13 cellular contexts compared by ENCODE assay signal in the genomic region with DNA sequence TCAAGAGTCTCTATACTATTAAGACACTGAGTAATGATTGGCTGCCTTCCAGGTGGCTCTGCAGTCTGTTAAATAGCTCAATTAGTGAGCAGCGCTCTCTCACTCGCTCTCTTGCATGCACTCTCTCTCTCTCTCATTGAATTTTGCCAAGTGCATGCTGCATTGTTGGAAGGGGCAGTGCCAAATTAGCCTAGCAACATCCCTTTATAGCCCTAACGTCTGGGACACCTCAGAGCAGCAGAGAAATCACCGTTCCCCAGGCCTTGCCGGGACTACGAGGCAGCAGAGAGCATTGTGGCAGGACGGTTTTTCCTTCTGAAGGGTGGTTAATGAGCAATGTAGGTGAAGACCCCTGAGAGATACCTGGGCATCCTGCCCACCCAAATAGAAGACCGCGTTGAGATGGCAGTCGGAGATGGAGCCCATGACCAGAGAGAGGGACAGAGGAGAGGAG.
DNase-seq lines count a peak whose midpoint lies in the region; ATAC-seq, FAIRE-seq and TF ChIP-seq lines count a peak whose summit lies in the region.
"Had no signal": no experiment of that assay in that cellular context is flagged by ENCODE, and none has a peak within 500 bp of the region (broad histone marks: within the 10 kb centered on the region; RNA-seq: fewer than 3 reads in every experiment).

No MANE protein-coding gene starts in this region.

- H3K27me3 Mint-ChIP-seq in GM23338 (ENCODE audit: insufficient read depth, low read depth, poor library complexity): peaks cover 1% of the 10 kb centered on the region
- H3K27me3 Mint-ChIP-seq: memory B cell had no signal

- no peak overlapping the region for H2BK5ac ChIP-seq in H1 (ENCODE audit: low read depth, low read length)

- H4K91ac ChIP-seq in H1 (replicated peaks; ENCODE audit: insufficient read length, low read length): no peak overlapping the region

- no peak for TF ChIP-seq RAD21 in H1 (IDR thresholded peaks at IDR 0.05 in 1 of 2, conservative IDR thresholded peaks at IDR 0.05 in 1 of 2; ENCODE audit: low read depth in 2 of 2, low read length in 2 of 2)

- H3K27ac Mint-ChIP-seq in GM23338: no peak overlapping the region
- H3K27ac Mint-ChIP-seq: CD8-positive, alpha-beta T cell; memory B cell had no signal

- no peaks in the 10 kb centered on the region for H3K79me1 ChIP-seq in H1 (ENCODE audit: low read depth, low read length)

- intact Hi-C loops in sigmoid colon (cut with DNase I): no loop called here

- H2AK5ac ChIP-seq in H1 (ENCODE audit: low read depth, low read length): no peak overlapping the region

- no peak overlapping the region for H2BK120ac ChIP-seq in H1 (replicated peaks; ENCODE audit: low read depth, low read length)

- no peak overlapping the region for H3K4me3 Mint-ChIP-seq in GM23338
- H3K4me3 Mint-ChIP-seq: CD8-positive, alpha-beta T cell; memory B cell had no signal

- H3K9me2 ChIP-seq in GM23338 (ENCODE audit: insufficient read depth): no peaks in the 10 kb centered on the region

- no peak overlapping the region for H3K18ac ChIP-seq in H1 (ENCODE audit: extremely low read depth, low read length)

- H3K27ac ChIP-seq in GM23338 (ENCODE audit: low read depth) (no peak overlapping the region), H1 (ENCODE audit: low read depth, low read length) (no peak overlapping the region), sigmoid colon (no peak overlapping the region)

- H3K23ac ChIP-seq in H1 (ENCODE audit: insufficient read length): no peak overlapping the region

- H3K4me2 ChIP-seq in GM23338: no peak overlapping the region
- H3K4me2 ChIP-seq in H1 (ENCODE audit: insufficient read depth in 1 of 2, low read depth in 2 of 2, low read length in 2 of 2): no peak overlapping the region

- TF ChIP-seq POLR2A in H1 (IDR thresholded peaks at IDR 0.05; ENCODE audit: control extremely low read depth in 1 of 2, low read depth in 2 of 2, low read length in 2 of 2) (no peak), sigmoid colon (IDR thresholded peaks at IDR 0.05) (no peak)

- H2BK12ac ChIP-seq in H1 (ENCODE audit: low read depth, low read length): no peak overlapping the region

- H3K4me1 ChIP-seq in GM23338 (ENCODE audit: insufficient read depth): peaks cover 10% of the 10 kb centered on the region
- H3K4me1 ChIP-seq in H1 (replicated peaks in 1 of 4; ENCODE audit: control insufficient read depth in 3 of 4, insufficient read depth in 4 of 4, low read length in 3 of 4): peaks cover 0 to 3% (median 0%) of the 10 kb centered on the region in 4 experiments; a peak in 1 of 7 replicates
- H3K4me1 ChIP-seq in sigmoid colon: peaks cover 0 to 27% (median 11%) of the 10 kb centered on the region in 4 donors

- no peaks in the 10 kb centered on the region for H3F3A ChIP-seq in GM23338 (replicated peaks; ENCODE audit: low read depth)

- no peak for FAIRE-seq in H1 (lab: Jason Lieb, UNC)
- FAIRE-seq: TTC549 had no signal

- no peak overlapping the region for H2BK20ac ChIP-seq in H1 (ENCODE audit: low read length)

- no peak for TF ChIP-seq CTCF in GM23338 (conservative IDR thresholded peaks at IDR 0.05; ENCODE audit: low read depth in 2 of 2)
- TF ChIP-seq CTCF in H1 (IDR thresholded peaks at IDR 0.05; ENCODE audit: control extremely low read depth in 1 of 3, insufficient read depth in 1 of 3, low read depth in 1 of 3, low read length in 3 of 3): no peak
- TF ChIP-seq CTCF in sigmoid colon (IDR thresholded peaks at IDR 0.05): no peak

- ATAC-seq in GM23338 (no peak), GM19328 (IDR thresholded peaks at IDR 0.05; ENCODE audit: unreplicated experiment) (no peak), HG03097 (IDR thresholded peaks at IDR 0.05; ENCODE audit: low FRiP score, unreplicated experiment) (no peak), HG03196 (IDR thresholded peaks at IDR 0.05; ENCODE audit: unreplicated experiment) (no peak)
- ATAC-seq: CD8-positive, alpha-beta T cell; stimulated activated naive CD8-positive, alpha-beta T cell treated with anti-CD3 and anti-CD28 coated beads, Interleukin-15, Interleukin-2, amounts not matched to agents 100 U/mL and 50 U/mL, for 24 hours had no signal

- no peak overlapping the region for H2BK15ac ChIP-seq in H1 (ENCODE audit: low read length)

- H2AFZ ChIP-seq in GM23338 (peak overlapping the region; percentile 84), H1 (ENCODE audit: low read length) (peak overlapping the region; percentile 87)

- POLR2A ChIA-PET in H1 (lab: Charles Lee; ENCODE audit: partially characterized antibody): no interaction called here

- H3K36me3 Mint-ChIP-seq in GM23338 (ENCODE audit: low read depth): no peaks in the 10 kb centered on the region
- H3K36me3 Mint-ChIP-seq: CD8-positive, alpha-beta T cell; memory B cell had no signal

- WGBS in H1 (ENCODE audit: extremely low coverage in 1 of 2, insufficient coverage in 1 of 2, insufficient read length in 1 of 2, insufficient replicate concordance in 2 of 2, low coverage in 1 of 2, low lambda C conversion rate in 2 of 2, missing lambda C conversion rate in 1 of 2), 2 experiments: 89% methylated on average over 10 of the region's 10 CpGs; no CpG with 5 or more reads in 1 of the 2 experiments
- WGBS in sigmoid colon, 2 donors: 69 to 70% methylated on average over 10 of the region's 10 CpGs

- H3K56ac ChIP-seq in H1 (replicated peaks; ENCODE audit: insufficient read length, low read depth, low read length): no peak overlapping the region

- no peak overlapping the region for H3K14ac ChIP-seq in H1 (ENCODE audit: insufficient read length)

- no peaks in the 10 kb centered on the region for H3K9me3 ChIP-seq in H1 (ENCODE audit: insufficient read depth in 2 of 2, low read depth in 1 of 2, low read length in 1 of 2)
- no peaks in the 10 kb centered on the region for H3K9me3 ChIP-seq in sigmoid colon

- no peak overlapping the region for H3K4ac ChIP-seq in H1 (replicated peaks; ENCODE audit: insufficient read length, low read depth, low read length)

- H4K8ac ChIP-seq in H1 (ENCODE audit: extremely low read depth, insufficient read depth, low read length): no peak overlapping the region

- no peaks in the 10 kb centered on the region for H3K27me3 ChIP-seq in GM23338 (ENCODE audit: insufficient read depth)
- no peaks in the 10 kb centered on the region for H3K27me3 ChIP-seq in H1 (replicated peaks in 1 of 4; ENCODE audit: control insufficient read depth in 3 of 4, extremely low read depth in 1 of 4, insufficient read depth in 3 of 4, low read length in 3 of 4)
- no peaks in the 10 kb centered on the region for H3K27me3 ChIP-seq in sigmoid colon

- no peak overlapping the region for H3K9ac ChIP-seq in H1 (replicated peaks in 1 of 4; ENCODE audit: extremely low read depth in 1 of 4, low read depth in 3 of 4, low read length in 3 of 4)

- H3K4me1 Mint-ChIP-seq in GM23338: peaks cover 14% of the 10 kb centered on the region; the same call in 2 of the 3 replicates
- H3K4me1 Mint-ChIP-seq: memory B cell had no signal

- H3K23me2 ChIP-seq in H1 (ENCODE audit: low read depth, low read length): no peaks in the 10 kb centered on the region

- H4K5ac ChIP-seq in H1 (ENCODE audit: insufficient read length, low read depth, low read length): no peak overlapping the region

- TF ChIP-seq EP300 in H1 (IDR thresholded peaks at IDR 0.05; ENCODE audit: borderline replicate concordance in 1 of 2, low read depth in 2 of 2, low read length in 2 of 2) (no peak), sigmoid colon (IDR thresholded peaks at IDR 0.05) (no peak)

- no peak overlapping the region for H3K4me3 ChIP-seq in GM23338
- no peak overlapping the region for H3K4me3 ChIP-seq in H1 (ENCODE audit: extremely low read depth in 1 of 4, insufficient read depth in 2 of 4, low read depth in 3 of 4, low read length in 4 of 4)
- H3K4me3 ChIP-seq in sigmoid colon: no peak overlapping the region

- no peaks in the 10 kb centered on the region for H3K79me2 ChIP-seq in GM23338 (replicated peaks; ENCODE audit: insufficient read depth)
- no peaks in the 10 kb centered on the region for H3K79me2 ChIP-seq in H1 (ENCODE audit: control insufficient read depth in 1 of 2, insufficient read depth in 2 of 2, low read length in 2 of 2)

- DNase-seq in GM23338 (ENCODE audit: low spot score): no peak
- peak; percentile 90 for DNase-seq in NCI-H446 treated with DMSO at 0.1 percent for 48 hours (lab: John Stamatoyannopoulos, UW)
- no peak for DNase-seq in H1 (ENCODE audit: low read depth in 1 of 2, low spot score in 2 of 2)
- peak; percentile 67 for DNase-seq in sigmoid colon
- DNase-seq in activated CD4-positive, alpha-beta T cell treated with anti-CD3 and anti-CD28 coated beads, Interleukin-2, amount 50 U/mL, for 48 hours: no peak
- DNase-seq: CD8-positive, alpha-beta T cell; stimulated activated CD4-positive, alpha-beta T cell treated with anti-CD3 and anti-CD28 coated beads, Interleukin-4, amount 100 ng/mL, for 1 hour; stimulated activated naive CD8-positive, alpha-beta T cell treated with anti-CD3 and anti-CD28 coated beads, Interleukin-15, Interleukin-2, amounts not matched to agents 100 U/mL and 50 U/mL, for 24 hours had no signal

- H4K20me1 ChIP-seq in GM23338 (replicated peaks; ENCODE audit: insufficient read depth) (no peaks in the 10 kb centered on the region), H1 (replicated peaks in 1 of 2; ENCODE audit: control insufficient read depth in 1 of 2, insufficient read depth in 2 of 2, low read length in 2 of 2) (no peaks in the 10 kb centered on the region)

- H3K9me3 Mint-ChIP-seq in GM23338: no peaks in the 10 kb centered on the region
- H3K9me3 Mint-ChIP-seq: CD8-positive, alpha-beta T cell; memory B cell had no signal

- no peaks in the 10 kb centered on the region for H3K36me3 ChIP-seq in GM23338 (ENCODE audit: insufficient read depth)
- H3K36me3 ChIP-seq in H1 (ENCODE audit: control insufficient read depth in 2 of 4, insufficient read depth in 4 of 4, low read length in 3 of 4): no peaks in the 10 kb centered on the region
- no peaks in the 10 kb centered on the region for H3K36me3 ChIP-seq in sigmoid colon

- CTCF ChIA-PET in H1 (lab: Charles Lee; ENCODE audit: partially characterized antibody): no interaction called here

TF ChIP-seq in GM23338, 12 proteins besides CTCF, POLR2A, EP300 and RAD21 (continues in another document):
- TF ChIP-seq NANOG (IDR thresholded peaks at IDR 0.05; ENCODE audit: borderline replicate concordance) (no peak), ZNF331 (CRISPR knock-in tag; IDR thresholded peaks at IDR 0.05; ENCODE audit: low read depth) (no peak), CREB1 (CRISPR knock-in tag; IDR thresholded peaks at IDR 0.05; ENCODE audit: low read depth) (no peak), JUNB (IDR thresholded peaks at IDR 0.05; ENCODE audit: unreplicated experiment) (no peak), EZH2 (IDR thresholded peaks at IDR 0.05; ENCODE audit: low read depth, unreplicated experiment) (no peak)

TF ChIP-seq in H1, 55 proteins besides CTCF, POLR2A, EP300 and RAD21 (continues in another document):
- no peak for TF ChIP-seq RBBP5 (IDR thresholded peaks at IDR 0.05; ENCODE audit: borderline replicate concordance, low read depth, low read length)
- no peak for TF ChIP-seq SP2 (IDR thresholded peaks at IDR 0.05; ENCODE audit: low read length)
- TF ChIP-seq, protein P1, sequence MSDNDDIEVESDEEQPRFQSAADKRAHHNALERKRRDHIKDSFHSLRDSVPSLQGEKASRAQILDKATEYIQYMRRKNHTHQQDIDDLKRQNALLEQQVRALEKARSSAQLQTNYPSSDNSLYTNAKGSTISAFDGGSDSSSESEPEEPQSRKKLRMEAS (IDR thresholded peaks at IDR 0.05): no peak
- no peak for TF ChIP-seq POU5F1 (IDR thresholded peaks at IDR 0.05; ENCODE audit: low read depth, low read length)
- TF ChIP-seq SP1 (IDR thresholded peaks at IDR 0.05; ENCODE audit: low read depth, low read length): no peak

Comparison
In these comparisons a context has a peak if more than half of its experiments do, and no peak if none do; other contexts are left out.
1. DNase-seq: peak in NCI-H446 treated with DMSO at 0.1 percent for 48 hours (single experiment) and sigmoid colon (single experiment); none in GM23338 (single experiment), H1 (0 of 2) and activated CD4-positive, alpha-beta T cell treated with anti-CD3 and anti-CD28 coated beads, Interleukin-2, amount 50 U/mL, for 48 hours (0 of 2).